ENCODE assay signal across 1 cellular context in genomic region chr11:568306-569259, GRCh38.
TF ChIP-seq lines count a peak whose summit lies in the region.

No MANE protein-coding gene starts in this region.

TF ChIP-seq in GM12878, 131 proteins besides CTCF, POLR2A, EP300 and RAD21 (continues in another document):
- TF ChIP-seq NBN (IDR thresholded peaks at IDR 0.05) (no peak), SIX5 (IDR thresholded peaks at IDR 0.05; ENCODE audit: low read depth, low read length, severe bottlenecking) (no peak), JUND (IDR thresholded peaks at IDR 0.05; ENCODE audit: low read depth, low read length) (peak; percentile 99), CREM (IDR thresholded peaks at IDR 0.05; ENCODE audit: low read depth) (no peak; the same call in 1 of the 2 replicates), TBL1XR1 (IDR thresholded peaks at IDR 0.05; ENCODE audit: low read depth, low read length) (no peak), IRF4 (IDR thresholded peaks at IDR 0.05; ENCODE audit: low read depth, low read length) (no peak), TCF12 (IDR thresholded peaks at IDR 0.05; ENCODE audit: low read depth, low read length) (peak; percentile 90), SMC3 (IDR thresholded peaks at IDR 0.05; ENCODE audit: borderline replicate concordance, low read length) (no peak), YBX1 (IDR thresholded peaks at IDR 0.05) (no peak), TCF7 (IDR thresholded peaks at IDR 0.05; ENCODE audit: borderline replicate concordance) (no peak), BCL3 (IDR thresholded peaks at IDR 0.05; ENCODE audit: borderline replicate concordance, insufficient read depth, low read depth, low read length, poor library complexity, severe bottlenecking) (no peak), MTA3 (IDR thresholded peaks at IDR 0.05; ENCODE audit: borderline replicate concordance, low read length) (no peak), KDM1A (IDR thresholded peaks at IDR 0.05; ENCODE audit: borderline replicate concordance) (no peak), SRF (IDR thresholded peaks at IDR 0.05; ENCODE audit: low read depth in 2 of 2, low read length in 2 of 2) (0 out of 4 replicates have a peak, but pooled peaks of 1 of the 2 experiments have one; percentile 14), GABPA (IDR thresholded peaks at IDR 0.05; ENCODE audit: low read depth) (no peak), USF1 (IDR thresholded peaks at IDR 0.05; ENCODE audit: borderline replicate concordance, extremely low read length, insufficient read depth, low read depth, low read length) (no peak), ZBTB40 (IDR thresholded peaks at IDR 0.05; ENCODE audit: borderline replicate concordance) (no peak), E2F4 (IDR thresholded peaks at IDR 0.05; ENCODE audit: low read depth, low read length) (no peak), DPF2 (IDR thresholded peaks at IDR 0.05) (no peak; the same call in none of the 2 replicates), EGR1 (IDR thresholded peaks at IDR 0.05; ENCODE audit: borderline replicate concordance in 1 of 2, low read depth in 2 of 2, low read length in 2 of 2) (peak in 1 of 2 experiments; percentile 65; a peak in 1 of 3 replicates), POU2F2 (IDR thresholded peaks at IDR 0.05; ENCODE audit: borderline replicate concordance, low read depth, low read length) (peak; percentile 96; the same call in 2 of the 3 replicates), HDAC6 (IDR thresholded peaks at IDR 0.05; ENCODE audit: unreplicated experiment) (no peak), MEF2B (IDR thresholded peaks at IDR 0.05; ENCODE audit: partially characterized antibody, poor library complexity, severe bottlenecking) (no peak), MEF2A (IDR thresholded peaks at IDR 0.05; ENCODE audit: insufficient read depth, low read depth, low read length) (no peak), BHLHE40 (IDR thresholded peaks at IDR 0.05; ENCODE audit: borderline replicate concordance in 1 of 2, low read depth in 2 of 2, low read length in 1 of 2) (peak; percentile 95 to 99), SMAD1 (IDR thresholded peaks at IDR 0.05; ENCODE audit: low read depth, partially characterized antibody) (no peak), CHD2 (IDR thresholded peaks at IDR 0.05; ENCODE audit: borderline replicate concordance, low read depth, low read length) (peak; percentile 73), SIN3A (IDR thresholded peaks at IDR 0.05; ENCODE audit: low read depth, low read length) (peak; percentile 87), USF2 (IDR thresholded peaks at IDR 0.05; ENCODE audit: borderline replicate concordance, low read depth, low read length) (no peak), TARDBP (IDR thresholded peaks at IDR 0.05; ENCODE audit: borderline replicate concordance) (no peak), ESRRA (IDR thresholded peaks at IDR 0.05; ENCODE audit: low read length) (no peak), MLLT1 (IDR thresholded peaks at IDR 0.05) (no peak), CHD4 (IDR thresholded peaks at IDR 0.05) (no peak), CBFB (IDR thresholded peaks at IDR 0.05; ENCODE audit: low read depth) (no peak), MYC (IDR thresholded peaks at IDR 0.05; ENCODE audit: insufficient read depth, insufficient read length, insufficient replicate concordance, low read length, severe bottlenecking) (no peak), REST (IDR thresholded peaks at IDR 0.05; ENCODE audit: low read depth, low read length) (no peak), PML (IDR thresholded peaks at IDR 0.05; ENCODE audit: low read length) (no peak), RCOR1 (conservative IDR thresholded peaks at IDR 0.05; ENCODE audit: low read depth, low read length) (no peak; the same call in 1 of the 2 replicates), HCFC1 (IDR thresholded peaks at IDR 0.05; ENCODE audit: low read length) (no peak), ZNF384 (IDR thresholded peaks at IDR 0.05; ENCODE audit: borderline replicate concordance, low read depth, low read length) (no peak), STAT3 (IDR thresholded peaks at IDR 0.05; ENCODE audit: low read depth, low read length) (no peak), ETV6 (conservative IDR thresholded peaks at IDR 0.05 in 1 of 2, IDR thresholded peaks at IDR 0.05 in 1 of 2; ENCODE audit: borderline replicate concordance in 1 of 2, low read depth in 1 of 2) (no peak), IRF3 (IDR thresholded peaks at IDR 0.05) (0 out of 2 replicates have a peak, but pooled peaks have one; percentile 49), PAX5 (IDR thresholded peaks at IDR 0.05; ENCODE audit: borderline replicate concordance, low read depth, low read length) (0 out of 2 replicates have a peak, but pooled peaks have one; percentile 4), ATF7 (IDR thresholded peaks at IDR 0.05; ENCODE audit: low read depth) (no peak), CHD1 (IDR thresholded peaks at IDR 0.05; ENCODE audit: low read depth, low read length) (peak; percentile 98), FOS (IDR thresholded peaks at IDR 0.05; ENCODE audit: borderline replicate concordance, extremely low read depth, insufficient read length) (peak; percentile 34), RB1 (IDR thresholded peaks at IDR 0.05; ENCODE audit: borderline replicate concordance) (peak; percentile 77; the same call in 1 of the 2 replicates), SMAD5 (IDR thresholded peaks at IDR 0.05; ENCODE audit: low read depth) (no peak), YY1 (IDR thresholded peaks at IDR 0.05; ENCODE audit: low read depth, low read length) (0 out of 2 replicates have a peak, but pooled peaks have one; percentile 20), IKZF2 (IDR thresholded peaks at IDR 0.05) (no peak), GATAD2B (conservative IDR thresholded peaks at IDR 0.05; ENCODE audit: low read depth) (peak; percentile 97), IKZF1 (conservative IDR thresholded peaks at IDR 0.05) (peak; percentile 80)
